Comparison of ENCODE assay signal across 20 cellular contexts in the genomic region with DNA sequence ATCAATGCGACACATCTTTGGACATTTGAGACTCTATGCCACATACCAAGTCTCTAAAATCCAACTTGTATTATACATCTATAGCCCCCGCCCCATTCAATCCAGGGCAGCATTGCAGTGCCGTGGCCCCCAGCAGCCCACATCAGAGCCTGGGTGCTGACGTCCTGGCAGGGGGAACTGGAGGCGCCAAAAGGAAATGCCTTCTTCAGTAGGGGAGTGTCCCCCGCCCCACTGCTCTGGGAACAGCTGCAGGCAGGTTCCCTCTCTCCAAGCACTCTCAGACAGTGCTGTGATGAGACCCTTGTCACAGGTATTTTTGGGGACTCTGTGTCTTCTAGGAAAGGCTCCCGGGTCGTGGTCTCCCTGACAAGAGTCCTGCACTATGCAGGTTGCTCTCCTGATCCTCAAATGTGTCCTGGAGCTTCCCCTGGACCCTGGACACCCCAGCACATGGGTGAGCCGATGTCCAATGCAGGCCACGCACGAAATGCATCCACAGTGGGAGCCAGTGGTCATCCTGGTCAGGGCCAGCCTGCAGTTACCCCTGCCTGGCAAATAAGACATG.
A peak's percentile ranks its signal among the peaks of the same experiment; 100 is the strongest.
DNase-seq lines count a peak whose midpoint lies in the region; ATAC-seq, FAIRE-seq and TF ChIP-seq lines count a peak whose summit lies in the region.
"Had no signal": no experiment of that assay in that cellular context is flagged by ENCODE, and none has a peak within 500 bp of the region (broad histone marks: within the 10 kb centered on the region; RNA-seq: fewer than 3 reads in every experiment).

No MANE protein-coding gene starts in this region.

- no peak overlapping the region for H3K4ac ChIP-seq in H1 (replicated peaks; ENCODE audit: insufficient read length, low read depth, low read length)

- no peak overlapping the region for H3K27ac Mint-ChIP-seq in activated CD8-positive, alpha-beta memory T cell treated with anti-CD3 and anti-CD28 coated beads, Interleukin-2, amount 10 ng/mL, durations not matched to agents 7 days and 5 days
- H3K27ac Mint-ChIP-seq in activated naive CD4-positive, alpha-beta T cell treated with anti-CD3 and anti-CD28 coated beads, Interleukin-2, amount 10 ng/mL, durations not matched to agents 7 days and 5 days, result no peak overlapping the region
- H3K27ac Mint-ChIP-seq: CD4-positive, alpha-beta T cell; GM23338 had no signal

- H2BK5ac ChIP-seq in H1 (ENCODE audit: low read depth, low read length), result no peak overlapping the region

- no peaks in the 10 kb centered on the region for H3K23me2 ChIP-seq in H1 (ENCODE audit: low read depth, low read length)

- no peaks in the 10 kb centered on the region for H3K36me3 ChIP-seq in HepG2 (replicated peaks in 1 of 2; ENCODE audit: control insufficient read depth in 1 of 2, insufficient read depth in 2 of 2, low read length in 2 of 2)
- no peaks in the 10 kb centered on the region for H3K36me3 ChIP-seq in right lobe of liver
- no peaks in the 10 kb centered on the region for H3K36me3 ChIP-seq in H1 (ENCODE audit: control insufficient read depth in 2 of 4, insufficient read depth in 4 of 4, low read length in 3 of 4)
- no peaks in the 10 kb centered on the region for H3K36me3 ChIP-seq in sigmoid colon
- no peaks in the 10 kb centered on the region for H3K36me3 ChIP-seq in A673 (ENCODE audit: insufficient read depth, low read length, poor library complexity, severe bottlenecking)

- peaks cover 0 to 15% of the 10 kb centered on the region in 2 experiments; a peak in 3 of 5 replicates for H3K27me3 ChIP-seq in HepG2 (ENCODE audit: control insufficient read depth in 1 of 2, insufficient read depth in 2 of 2, low read length in 2 of 2)
- no peaks in the 10 kb centered on the region for H3K27me3 ChIP-seq in right lobe of liver
- peaks cover 0 to 43% (median 25%) of the 10 kb centered on the region in 4 experiments; a peak in 6 of 7 replicates for H3K27me3 ChIP-seq in H1 (replicated peaks in 1 of 4; ENCODE audit: control insufficient read depth in 3 of 4, extremely low read depth in 1 of 4, insufficient read depth in 3 of 4, low read length in 3 of 4)
- peaks cover 0 to 42% (median 6%) of the 10 kb centered on the region in 3 donors for H3K27me3 ChIP-seq in sigmoid colon
- no peaks in the 10 kb centered on the region for H3K27me3 ChIP-seq in A673 (replicated peaks; ENCODE audit: insufficient read depth, low read depth, low read length, poor library complexity)

- in situ Hi-C loops in HepG2 (cut with HindIII; ENCODE audit: extremely low pct_ligation_motif_present, low pct_unique_long_range_greater_than_20kb), result no loop called here

- intact Hi-C loops in HepG2 (cut with micrococcal nuclease; ENCODE audit: unreplicated experiment) (no loop called here), right lobe of liver (cut with DNase I) (no loop called here), sigmoid colon (cut with DNase I) (no loop called here), A673 (cut with micrococcal nuclease; ENCODE audit: unreplicated experiment) (no loop called here)

- no peak for FAIRE-seq in HepG2 (lab: Jason Lieb, UNC)
- no peak for FAIRE-seq in H1 (lab: Jason Lieb, UNC)
- FAIRE-seq: A204.1, D721Med, GM12892, GM18507 had no signal

- no peak overlapping the region for H3K9ac ChIP-seq in HepG2 (ENCODE audit: insufficient read depth, low read depth, low read length)
- H3K9ac ChIP-seq in H1 (replicated peaks in 1 of 4; ENCODE audit: extremely low read depth in 1 of 4, low read depth in 3 of 4, low read length in 3 of 4), result no peak overlapping the region

- H3K27ac ChIP-seq in HepG2 (ENCODE audit: extremely low read length, insufficient read depth, low read length), result no peak overlapping the region
- no peak overlapping the region for H3K27ac ChIP-seq in right lobe of liver
- H3K27ac ChIP-seq in H1 (ENCODE audit: low read depth, low read length), result no peak overlapping the region
- H3K27ac ChIP-seq in sigmoid colon, result no peak overlapping the region
- H3K27ac ChIP-seq in A673 (ENCODE audit: low read depth, low read length, poor library complexity, severe bottlenecking), result no peak overlapping the region
- H3K27ac ChIP-seq: C4-2B had no signal

- H3K14ac ChIP-seq in H1 (ENCODE audit: insufficient read length), result no peak overlapping the region

- TF ChIP-seq RAD21 in HepG2 (CRISPR knock-in tag; IDR thresholded peaks at IDR 0.05), result no peak
- no peak for TF ChIP-seq RAD21 in H1 (IDR thresholded peaks at IDR 0.05 in 1 of 2, conservative IDR thresholded peaks at IDR 0.05 in 1 of 2; ENCODE audit: low read depth in 2 of 2, low read length in 2 of 2)

- 0 out of 2 replicates have a peak overlapping the region, but pooled peaks have one; percentile 13 for H2AK5ac ChIP-seq in H1 (ENCODE audit: low read depth, low read length)

- TF ChIP-seq CTCF in HepG2 (CRISPR knock-in tag; IDR thresholded peaks at IDR 0.05) (no peak), right lobe of liver (IDR thresholded peaks at IDR 0.05) (no peak), H1 (IDR thresholded peaks at IDR 0.05; ENCODE audit: control extremely low read depth in 1 of 3, insufficient read depth in 1 of 3, low read depth in 1 of 3, low read length in 3 of 3) (no peak), sigmoid colon (IDR thresholded peaks at IDR 0.05) (no peak), A673 (conservative IDR thresholded peaks at IDR 0.05; ENCODE audit: low read depth, low read length) (no peak)

- TF ChIP-seq POLR2A in HepG2 (IDR thresholded peaks at IDR 0.05; ENCODE audit: insufficient read depth in 1 of 2, low read depth in 2 of 2, low read length in 2 of 2) (no peak), right lobe of liver (IDR thresholded peaks at IDR 0.05) (no peak), H1 (IDR thresholded peaks at IDR 0.05; ENCODE audit: control extremely low read depth in 1 of 2, low read depth in 2 of 2, low read length in 2 of 2) (no peak), sigmoid colon (IDR thresholded peaks at IDR 0.05) (no peak)

- no peaks in the 10 kb centered on the region for H3K79me2 ChIP-seq in HepG2 (ENCODE audit: insufficient read depth, low read length)
- H3K79me2 ChIP-seq in H1 (ENCODE audit: control insufficient read depth in 1 of 2, insufficient read depth in 2 of 2, low read length in 2 of 2), result no peaks in the 10 kb centered on the region

- H3K4me3 ChIP-seq in HepG2 (replicated peaks in 1 of 3; ENCODE audit: insufficient read depth in 1 of 3, low read depth in 2 of 3, low read length in 3 of 3) (no peak overlapping the region), right lobe of liver (no peak overlapping the region), H1 (ENCODE audit: extremely low read depth in 1 of 4, insufficient read depth in 2 of 4, low read depth in 3 of 4, low read length in 4 of 4) (no peak overlapping the region), sigmoid colon (no peak overlapping the region), A673 (ENCODE audit: low read depth, low read length, poor library complexity, severe bottlenecking) (no peak overlapping the region)
- H3K4me3 ChIP-seq: GM23338 had no signal

- 64% methylated on average over 10 of the region's 11 CpGs for WGBS in HepG2 (ENCODE audit: low lambda C conversion rate)
- 72% methylated on average over 4 of the region's 11 CpGs for WGBS in right lobe of liver (ENCODE audit: insufficient coverage, low coverage, low lambda C conversion rate, missing lambda C conversion rate)
- WGBS in H1 (ENCODE audit: extremely low coverage in 1 of 2, insufficient coverage in 1 of 2, insufficient read length in 1 of 2, insufficient replicate concordance in 2 of 2, low coverage in 1 of 2, low lambda C conversion rate in 2 of 2, missing lambda C conversion rate in 1 of 2), 2 experiments, result 87% methylated on average over 11 of the region's 11 CpGs; no CpG with 5 or more reads in 1 of the 2 experiments
- 80% methylated on average over 11 of the region's 11 CpGs for WGBS in sigmoid colon, 2 donors

- H3K4me2 ChIP-seq in HepG2 (ENCODE audit: low read depth, low read length) (no peak overlapping the region), H1 (ENCODE audit: insufficient read depth in 1 of 2, low read depth in 2 of 2, low read length in 2 of 2) (no peak overlapping the region)
- H3K4me2 ChIP-seq: GM23338 had no signal

- CTCF ChIA-PET in HepG2 (lab: Yijun Ruan, JAX; ENCODE audit: low intra/inter-chr PET ratio, low total read pairs) (no interaction called here), H1 (lab: Charles Lee; ENCODE audit: partially characterized antibody) (no interaction called here), A673 (lab: Charles Lee) (no interaction called here)
- CTCF ChIA-PET in activated CD8-positive, alpha-beta memory T cell treated with anti-CD3 and anti-CD28 coated beads, Interleukin-2, amount 10 ng/mL, durations not matched to agents 7 days and 5 days (lab: Charles Lee), result no interaction called here
- CTCF ChIA-PET in activated naive CD4-positive, alpha-beta T cell treated with anti-CD3 and anti-CD28 coated beads, Interleukin-2, amount 10 ng/mL, durations not matched to agents 7 days and 5 days (lab: Charles Lee), result no interaction called here

- H3K9me3 Mint-ChIP-seq in activated CD8-positive, alpha-beta memory T cell treated with anti-CD3 and anti-CD28 coated beads, Interleukin-2, amount 10 ng/mL, durations not matched to agents 7 days and 5 days (ENCODE audit: low read depth), result no peaks in the 10 kb centered on the region
- no peaks in the 10 kb centered on the region for H3K9me3 Mint-ChIP-seq in activated naive CD4-positive, alpha-beta T cell treated with anti-CD3 and anti-CD28 coated beads, Interleukin-2, amount 10 ng/mL, durations not matched to agents 7 days and 5 days
- H3K9me3 Mint-ChIP-seq: CD4-positive, alpha-beta T cell had no signal

- H3K79me1 ChIP-seq in H1 (ENCODE audit: low read depth, low read length), result no peaks in the 10 kb centered on the region

- H2BK20ac ChIP-seq in H1 (ENCODE audit: low read length), result no peak overlapping the region

- no peak overlapping the region for H4K8ac ChIP-seq in H1 (ENCODE audit: extremely low read depth, insufficient read depth, low read length)

- no peak overlapping the region for H2BK12ac ChIP-seq in H1 (ENCODE audit: low read depth, low read length)

- POLR2A ChIA-PET in HepG2 (lab: Yijun Ruan, JAX), result no interaction called here
- POLR2A ChIA-PET in H1 (lab: Charles Lee; ENCODE audit: partially characterized antibody), result no interaction called here
- POLR2A ChIA-PET in A673 (lab: Charles Lee; ENCODE audit: low non-redundant PET), result no interaction called here

- no peak overlapping the region for H4K91ac ChIP-seq in H1 (replicated peaks; ENCODE audit: insufficient read length, low read length)

- no peak overlapping the region for H2BK15ac ChIP-seq in H1 (ENCODE audit: low read length)

- BruUV-seq in HepG2 (replicated peaks; lab: Mats Ljungman, UMichigan) (no TSS peak), A673 (replicated peaks; lab: Mats Ljungman, UMichigan) (no TSS peak)

- H3K23ac ChIP-seq in H1 (ENCODE audit: insufficient read length), result no peak overlapping the region

- no peak overlapping the region for H4K5ac ChIP-seq in H1 (ENCODE audit: insufficient read length, low read depth, low read length)

- H3K4me1 ChIP-seq in HepG2 (ENCODE audit: insufficient read depth, low read length) (peaks cover 21% of the 10 kb centered on the region), right lobe of liver (no peaks in the 10 kb centered on the region), H1 (replicated peaks in 1 of 4; ENCODE audit: control insufficient read depth in 3 of 4, insufficient read depth in 4 of 4, low read length in 3 of 4) (no peaks in the 10 kb centered on the region; a peak in 1 of 7 replicates), sigmoid colon (no peaks in the 10 kb centered on the region), A673 (ENCODE audit: insufficient read depth, low read length, poor library complexity, severe bottlenecking) (no peaks in the 10 kb centered on the region)
- H3K4me1 ChIP-seq: Caco-2 had no signal

- DNase-seq in HepG2 (ENCODE audit: low spot score) (no peak), right lobe of liver (no peak), H1 (ENCODE audit: low read depth in 1 of 2, low spot score in 2 of 2) (no peak), sigmoid colon (peak; percentile 47), activated gamma-delta T cell treated with Interleukin-2 at 50 U/mL for 16 hours (no peak), A673 (ENCODE audit: low spot score) (no peak)
- peak; percentile 27 for DNase-seq in activated CD8-positive, alpha-beta memory T cell treated with anti-CD3 and anti-CD28 coated beads, Interleukin-2, amount 10 ng/mL, durations not matched to agents 7 days and 5 days
- DNase-seq in activated naive CD4-positive, alpha-beta T cell treated with anti-CD3 and anti-CD28 coated beads, Interleukin-2, amount 10 ng/mL, durations not matched to agents 7 days and 5 days, result no peak
- DNase-seq: AML-193; Caco-2; CD4-positive, alpha-beta T cell; GDM1; H7 had no signal

- H3K9me3 ChIP-seq in HepG2 (ENCODE audit: low read length), result no peaks in the 10 kb centered on the region; the same call in 1 of the 2 replicates
- no peaks in the 10 kb centered on the region for H3K9me3 ChIP-seq in right lobe of liver
- peaks cover 16 to 18% of the 10 kb centered on the region in 2 experiments for H3K9me3 ChIP-seq in H1 (ENCODE audit: insufficient read depth in 2 of 2, low read depth in 1 of 2, low read length in 1 of 2)
- H3K9me3 ChIP-seq in sigmoid colon, result peaks cover 0 to 4% (median 0%) of the 10 kb centered on the region in 4 donors
- H3K9me3 ChIP-seq in A673 (ENCODE audit: low read depth, low read length, poor library complexity, severe bottlenecking), result peaks cover 10% of the 10 kb centered on the region
- H3K9me3 ChIP-seq: Caco-2 had no signal

- H3K36me3 Mint-ChIP-seq in activated CD8-positive, alpha-beta memory T cell treated with anti-CD3 and anti-CD28 coated beads, Interleukin-2, amount 10 ng/mL, durations not matched to agents 7 days and 5 days, result no peaks in the 10 kb centered on the region
- no peaks in the 10 kb centered on the region for H3K36me3 Mint-ChIP-seq in activated naive CD4-positive, alpha-beta T cell treated with anti-CD3 and anti-CD28 coated beads, Interleukin-2, amount 10 ng/mL, durations not matched to agents 7 days and 5 days

- ATAC-seq in HepG2 (no peak), right lobe of liver (no peak)
- no peak for ATAC-seq in activated CD8-positive, alpha-beta memory T cell treated with anti-CD3 and anti-CD28 coated beads, Interleukin-2, amount 10 ng/mL, durations not matched to agents 7 days and 5 days
- ATAC-seq: GM23338, HCT116 had no signal

- H3K18ac ChIP-seq in H1 (ENCODE audit: extremely low read depth, low read length), result no peak overlapping the region

- TF ChIP-seq EP300 in HepG2 (IDR thresholded peaks at IDR 0.05; ENCODE audit: low read depth in 2 of 2, low read length in 2 of 2), result no peak
- TF ChIP-seq EP300 in HepG2 (CRISPR knock-in tag; IDR thresholded peaks at IDR 0.05; ENCODE audit: borderline replicate concordance), result no peak
- TF ChIP-seq EP300 in H1 (IDR thresholded peaks at IDR 0.05; ENCODE audit: borderline replicate concordance in 1 of 2, low read depth in 2 of 2, low read length in 2 of 2), result no peak
- no peak for TF ChIP-seq EP300 in sigmoid colon (IDR thresholded peaks at IDR 0.05)

- no peak overlapping the region for H2BK120ac ChIP-seq in H1 (replicated peaks; ENCODE audit: low read depth, low read length)

- H3K27me3 Mint-ChIP-seq in activated CD8-positive, alpha-beta memory T cell treated with anti-CD3 and anti-CD28 coated beads, Interleukin-2, amount 10 ng/mL, durations not matched to agents 7 days and 5 days, result peaks cover 31% of the 10 kb centered on the region
- H3K27me3 Mint-ChIP-seq in activated naive CD4-positive, alpha-beta T cell treated with anti-CD3 and anti-CD28 coated beads, Interleukin-2, amount 10 ng/mL, durations not matched to agents 7 days and 5 days, result peaks cover 33% of the 10 kb centered on the region

- H3K4me1 Mint-ChIP-seq in activated CD8-positive, alpha-beta memory T cell treated with anti-CD3 and anti-CD28 coated beads, Interleukin-2, amount 10 ng/mL, durations not matched to agents 7 days and 5 days, result no peaks in the 10 kb centered on the region
- no peaks in the 10 kb centered on the region for H3K4me1 Mint-ChIP-seq in activated naive CD4-positive, alpha-beta T cell treated with anti-CD3 and anti-CD28 coated beads, Interleukin-2, amount 10 ng/mL, durations not matched to agents 7 days and 5 days

- H4K20me1 ChIP-seq in HepG2 (ENCODE audit: insufficient read depth, low read length), result no peaks in the 10 kb centered on the region
- H4K20me1 ChIP-seq in H1 (replicated peaks in 1 of 2; ENCODE audit: control insufficient read depth in 1 of 2, insufficient read depth in 2 of 2, low read length in 2 of 2), result no peaks in the 10 kb centered on the region

- no peak overlapping the region for H3K56ac ChIP-seq in H1 (replicated peaks; ENCODE audit: insufficient read length, low read depth, low read length)

- no peak overlapping the region for H3K4me3 Mint-ChIP-seq in activated CD8-positive, alpha-beta memory T cell treated with anti-CD3 and anti-CD28 coated beads, Interleukin-2, amount 10 ng/mL, durations not matched to agents 7 days and 5 days
- no peak overlapping the region for H3K4me3 Mint-ChIP-seq in activated naive CD4-positive, alpha-beta T cell treated with anti-CD3 and anti-CD28 coated beads, Interleukin-2, amount 10 ng/mL, durations not matched to agents 7 days and 5 days
- H3K4me3 Mint-ChIP-seq: CD4-positive, alpha-beta T cell; GM23338 had no signal

- H2AFZ ChIP-seq in HepG2 (ENCODE audit: low read length) (no peak overlapping the region), H1 (ENCODE audit: low read length) (no peak overlapping the region)
- H2AFZ ChIP-seq: GM23338 had no signal

Comparison
In these comparisons a context has a peak if more than half of its experiments do, and no peak if none do; other contexts are left out.
1. DNase-seq: peak in activated CD8-positive, alpha-beta memory T cell treated with anti-CD3 and anti-CD28 coated beads, Interleukin-2, amount 10 ng/mL, durations not matched to agents 7 days and 5 days (single experiment) and sigmoid colon (single experiment); none in HepG2 (single experiment), right lobe of liver (0 of 3), H1 (0 of 2), activated gamma-delta T cell treated with Interleukin-2 at 50 U/mL for 16 hours (single experiment), A673 (single experiment) and activated naive CD4-positive, alpha-beta T cell treated with anti-CD3 and anti-CD28 coated beads, Interleukin-2, amount 10 ng/mL, durations not matched to agents 7 days and 5 days (single experiment).